1 cellular context compared by ENCODE assay signal in genomic region chr3:48301020-48301813, GRCh38.
TF ChIP-seq lines count a peak whose summit lies in the region.

Gene NME6 (minus strand): TSS chr3:48301367.

TF ChIP-seq in H1, 55 proteins besides CTCF, POLR2A, EP300 and RAD21:
- no peak for TF ChIP-seq SAP30 (IDR thresholded peaks at IDR 0.05; ENCODE audit: insufficient read depth, insufficient replicate concordance, low read length)
- TF ChIP-seq GABPA (IDR thresholded peaks at IDR 0.05; ENCODE audit: borderline replicate concordance, insufficient read depth, low read length), result peak; percentile 30; the same call in 1 of the 2 replicates
- TF ChIP-seq KDM5A (IDR thresholded peaks at IDR 0.05; ENCODE audit: low read length), result no peak
- TF ChIP-seq MAX (IDR thresholded peaks at IDR 0.05), result peak; percentile 97
- no peak for TF ChIP-seq KDM1A (IDR thresholded peaks at IDR 0.05; ENCODE audit: borderline replicate concordance, low read length)
- 0 out of 4 replicates have a peak, but pooled peaks of 1 of the 2 experiments have one; percentile 50 for TF ChIP-seq HDAC2 (IDR thresholded peaks at IDR 0.05; ENCODE audit: borderline replicate concordance in 1 of 2, low read depth in 2 of 2, low read length in 2 of 2)
- TF ChIP-seq ASH2L (IDR thresholded peaks at IDR 0.05; ENCODE audit: low read length), result peak; percentile 89
- TF ChIP-seq KDM4A (IDR thresholded peaks at IDR 0.05; ENCODE audit: low read depth, low read length, severe bottlenecking), result peak; percentile 50
- no peak for TF ChIP-seq RNF2 (IDR thresholded peaks at IDR 0.05; ENCODE audit: borderline replicate concordance, low read depth, low read length, missing control alignments, poor library complexity, severe bottlenecking)
- peak; percentile 90 for TF ChIP-seq TAF7 (optimal IDR thresholded peaks at IDR 0.05; ENCODE audit: borderline replicate concordance, low read depth, low read length)
- no peak for TF ChIP-seq BRCA1 (IDR thresholded peaks at IDR 0.05; ENCODE audit: low read depth, low read length)
- peak; percentile 16; the same call in 1 of the 2 replicates for TF ChIP-seq JUND (IDR thresholded peaks at IDR 0.05; ENCODE audit: low read length)
- no peak for TF ChIP-seq CTBP2 (IDR thresholded peaks at IDR 0.05; ENCODE audit: borderline replicate concordance, insufficient read depth, insufficient read length, low read length)
- TF ChIP-seq SP4 (IDR thresholded peaks at IDR 0.05; ENCODE audit: low read length), result peak; percentile 99
- peak; percentile 90 for TF ChIP-seq CREB1 (IDR thresholded peaks at IDR 0.05)
- peak; percentile 56; the same call in 1 of the 2 replicates for TF ChIP-seq POLR2AphosphoS5 (IDR thresholded peaks at IDR 0.05; ENCODE audit: low read depth, low read length)
- TF ChIP-seq PHF8 (conservative IDR thresholded peaks at IDR 0.05; ENCODE audit: low read depth, low read length), result peak; percentile 86
- no peak for TF ChIP-seq FOSL1 (IDR thresholded peaks at IDR 0.05; ENCODE audit: insufficient read depth, low read depth, low read length)
- no peak for TF ChIP-seq POU5F1 (IDR thresholded peaks at IDR 0.05; ENCODE audit: low read depth, low read length)
- TF ChIP-seq RXRA (IDR thresholded peaks at IDR 0.05; ENCODE audit: insufficient read depth, low read depth, low read length), result no peak
- peak in 1 of 2 experiments; percentile 87; a peak in 2 of 4 replicates for TF ChIP-seq SIN3A (conservative IDR thresholded peaks at IDR 0.05 in 1 of 2, IDR thresholded peaks at IDR 0.05 in 1 of 2; ENCODE audit: low read depth in 1 of 2, low read length in 2 of 2)
- 0 out of 2 replicates have a peak, but pooled peaks have one; percentile 10 for TF ChIP-seq SP1 (IDR thresholded peaks at IDR 0.05; ENCODE audit: low read depth, low read length)
- peak; percentile 65; the same call in 1 of the 2 replicates for TF ChIP-seq CHD2 (IDR thresholded peaks at IDR 0.05; ENCODE audit: low read length)
- TF ChIP-seq SRF (IDR thresholded peaks at IDR 0.05; ENCODE audit: low read depth, low read length), result 0 out of 2 replicates have a peak, but pooled peaks have one; percentile 32
- no peak for TF ChIP-seq RFX5 (IDR thresholded peaks at IDR 0.05; ENCODE audit: borderline replicate concordance, low read depth, low read length)
- no peak for TF ChIP-seq SUZ12 (IDR thresholded peaks at IDR 0.05; ENCODE audit: low read length)
- no peak for TF ChIP-seq CBX8 (IDR thresholded peaks at IDR 0.05; ENCODE audit: borderline replicate concordance, low read depth, low read length)
- TF ChIP-seq TBP (IDR thresholded peaks at IDR 0.05; ENCODE audit: low read depth, low read length), result peak; percentile 89
- TF ChIP-seq NANOG (IDR thresholded peaks at IDR 0.05; ENCODE audit: insufficient read depth, low read depth, low read length, poor library complexity, severe bottlenecking), result peak; percentile 8
- peak; percentile 98 for TF ChIP-seq E2F6 (IDR thresholded peaks at IDR 0.05)
- peak; percentile 93 for TF ChIP-seq TAF1 (IDR thresholded peaks at IDR 0.05; ENCODE audit: low read depth, low read length)
